32 cellular contexts compared by ENCODE assay signal in the genomic region with DNA sequence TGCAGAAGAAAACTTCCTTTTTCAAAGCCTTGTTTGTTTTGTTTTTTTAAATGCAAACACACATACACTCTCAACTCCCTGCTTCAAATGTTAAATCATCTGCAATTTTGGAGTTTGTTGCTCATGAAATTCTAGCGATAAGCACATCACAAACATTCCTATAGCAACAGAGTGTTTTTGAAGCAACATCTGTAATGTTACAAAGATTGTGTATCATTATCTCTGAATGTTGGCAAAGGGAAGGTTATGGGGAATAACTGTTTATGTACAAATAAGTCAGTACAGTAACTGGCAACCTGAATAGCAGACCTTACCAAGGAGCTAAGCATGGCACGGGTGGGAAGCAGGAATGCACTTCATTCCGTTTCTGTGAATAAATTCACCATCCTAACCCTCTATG.
"Had no signal": no experiment of that assay in that cellular context is flagged by ENCODE, and none has a peak within 500 bp of the region (broad histone marks: within the 10 kb centered on the region; RNA-seq: fewer than 3 reads in every experiment).

No MANE protein-coding gene starts in this region.

- DNase-seq: activated B cell treated with CpG ODN at 0.5 μM for 24 hours; activated CD4-positive, alpha-beta T cell treated with anti-CD3 and anti-CD28 coated beads, Interleukin-2, amount 50 U/mL, for 1 hour; activated CD8-positive, alpha-beta memory T cell treated with anti-CD3 and anti-CD28 coated beads, Interleukin-2, amount 10 ng/mL, durations not matched to agents 7 days and 5 days; activated CD8-positive, alpha-beta T cell treated with anti-CD3 and anti-CD28 coated beads, Interleukin-2, amount 10 ng/mL, durations not matched to agents 7 days and 5 days; activated effector memory CD4-positive, alpha-beta T cell treated with Interleukin-2 at 50 U/mL for 16 hours; activated naive CD4-positive, alpha-beta T cell treated with anti-CD3 and anti-CD28 coated beads, Interleukin-2, amount 50 U/mL, for 16 hours; activated T-cell treated with anti-CD3 and anti-CD28 coated beads, Interleukin-2, amount 50 U/mL, for 72 hours; anterior cingulate cortex; body of pancreas; cerebellar nuclear complex; dorsolateral prefrontal cortex; effector memory CD4-positive, alpha-beta T cell; heart left ventricle; immature natural killer cell; naive B cell; nephron progenitor cell; ovary; stimulated activated CD4-positive, alpha-beta T cell treated with anti-CD3 and anti-CD28 coated beads, Interleukin-4, amount 100 ng/mL, for 24 hours; T-helper 1 cell; uterus had no signal

- H3K4me3 ChIP-seq: body of pancreas, cardiac muscle cell, coronary artery, dorsolateral prefrontal cortex, esophagus muscularis mucosa, heart left ventricle, ovary, skin epidermis, thoracic aorta, uterus had no signal

- H3K36me3 Mint-ChIP-seq: naive B cell had no signal

- H3K36me3 ChIP-seq: cardiac muscle cell, ovary, thoracic aorta, uterus had no signal

- H3K27me3 Mint-ChIP-seq: activated B cell treated with CpG ODN at 0.5 μM for 24 hours; activated CD8-positive, alpha-beta memory T cell treated with anti-CD3 and anti-CD28 coated beads, Interleukin-2, amount 10 ng/mL, durations not matched to agents 7 days and 5 days; stimulated activated naive CD8-positive, alpha-beta T cell treated with anti-CD3 and anti-CD28 coated beads, Interleukin-15, Interleukin-2, amounts not matched to agents 100 ng/mL and 50 ng/mL, for 24 hours; type B pancreatic cell had no signal

- H3K27ac Mint-ChIP-seq: activated B cell treated with CpG ODN at 0.5 μM for 24 hours; activated CD8-positive, alpha-beta memory T cell treated with anti-CD3 and anti-CD28 coated beads, Interleukin-2, amount 10 ng/mL, durations not matched to agents 7 days and 5 days; activated CD8-positive, alpha-beta T cell treated with anti-CD3 and anti-CD28 coated beads, Interleukin-2, amount 10 ng/mL, durations not matched to agents 7 days and 5 days; activated T-cell treated with anti-CD3 and anti-CD28 coated beads, Interleukin-2, amount 50 U/mL, for 72 hours; mesothelial cell of epicardium; naive B cell; nephron progenitor cell; progenitor cell of endocrine pancreas; stimulated activated effector memory CD8-positive, alpha-beta T cell treated with anti-CD3 and anti-CD28 coated beads, Interleukin-12 subunit alpha, Interleukin-12 subunit beta, amount 100 ng/mL, for 72 hours; stimulated activated naive CD8-positive, alpha-beta T cell treated with anti-CD3 and anti-CD28 coated beads, Interleukin-15, Interleukin-2, amounts not matched to agents 100 ng/mL and 50 ng/mL, for 24 hours; type B pancreatic cell had no signal

- H3K4me1 Mint-ChIP-seq: activated B cell treated with CpG ODN at 0.5 μM for 24 hours, naive B cell had no signal

- H3K4me3 Mint-ChIP-seq: activated B cell treated with CpG ODN at 0.5 μM for 24 hours; activated CD8-positive, alpha-beta memory T cell treated with anti-CD3 and anti-CD28 coated beads, Interleukin-2, amount 10 ng/mL, durations not matched to agents 7 days and 5 days; activated CD8-positive, alpha-beta T cell treated with anti-CD3 and anti-CD28 coated beads, Interleukin-2, amount 10 ng/mL, durations not matched to agents 7 days and 5 days; activated T-cell treated with anti-CD3 and anti-CD28 coated beads, Interleukin-2, amount 50 U/mL, for 72 hours; immature natural killer cell; mesothelial cell of epicardium; naive B cell; nephron progenitor cell; stimulated activated effector memory CD8-positive, alpha-beta T cell treated with anti-CD3 and anti-CD28 coated beads, Interleukin-12 subunit alpha, Interleukin-12 subunit beta, amount 100 ng/mL, for 72 hours; stimulated activated naive CD8-positive, alpha-beta T cell treated with anti-CD3 and anti-CD28 coated beads, Interleukin-15, Interleukin-2, amounts not matched to agents 100 ng/mL and 50 ng/mL, for 24 hours; T-helper 2 cell treated with Interferon-gamma antibody and Interleukin-4, amounts not matched to agents 5 μg/mL and 100 μg/mL, for 36 hours; type B pancreatic cell had no signal

- H3K9me3 ChIP-seq: body of pancreas, esophagus muscularis mucosa, heart left ventricle, neutrophil, ovary, thoracic aorta, uterus had no signal

- H3K9me3 Mint-ChIP-seq: activated B cell treated with CpG ODN at 0.5 μM for 24 hours; activated T-cell treated with anti-CD3 and anti-CD28 coated beads, Interleukin-2, amount 50 U/mL, for 72 hours; immature natural killer cell; mesothelial cell of epicardium; naive B cell; nephron progenitor cell; stimulated activated effector memory CD8-positive, alpha-beta T cell treated with anti-CD3 and anti-CD28 coated beads, Interleukin-12 subunit alpha, Interleukin-12 subunit beta, amount 100 ng/mL, for 72 hours; stimulated activated naive CD8-positive, alpha-beta T cell treated with anti-CD3 and anti-CD28 coated beads, Interleukin-15, Interleukin-2, amounts not matched to agents 100 ng/mL and 50 ng/mL, for 24 hours; T-helper 2 cell treated with Interferon-gamma antibody and Interleukin-4, amounts not matched to agents 5 μg/mL and 100 μg/mL, for 36 hours; type B pancreatic cell had no signal

- H3K4me1 ChIP-seq: uterus had no signal

- H3K27me3 ChIP-seq: body of pancreas, cardiac muscle cell, dorsolateral prefrontal cortex, esophagus muscularis mucosa, heart left ventricle, neutrophil, ovary, uterus had no signal

- H3K27ac ChIP-seq: body of pancreas, cardiac muscle cell, coronary artery, dorsolateral prefrontal cortex, esophagus muscularis mucosa, heart left ventricle, neutrophil, ovary, skin epidermis, thoracic aorta, uterus had no signal
